ENCODE assay signal across 11 cellular contexts in genomic region chr22:29912605-29913398, GRCh38. TPM values are rescaled to one million over a fixed set of nuclear protein-coding genes. Genes with fewer than 3 reads are reported as not detected.
DNase-seq lines count a peak whose midpoint lies in the region; ATAC-seq and TF ChIP-seq lines count a peak whose summit lies in the region.
"Had no signal": no experiment of that assay in that cellular context is flagged by ENCODE, and none has a peak within 500 bp of the region (broad histone marks: within the 10 kb centered on the region; RNA-seq: fewer than 3 reads in every experiment).

No MANE protein-coding gene starts in this region.

- H2AFZ ChIP-seq in GM23248: no peak overlapping the region

- peaks cover 57% of the 10 kb centered on the region for H3F3A ChIP-seq in GM23248 (ENCODE audit: insufficient read depth)

- peak overlapping the region; percentile 66 for H3K27ac ChIP-seq in GM23248

- intact Hi-C loops in left ventricle myocardium superior (cut with micrococcal nuclease): no loop called here

- peaks cover 30% of the 10 kb centered on the region for H4K20me1 ChIP-seq in GM23248 (ENCODE audit: insufficient read depth)

- H3K4me3 ChIP-seq in GM23248 (no peak overlapping the region), astrocyte of the cerebellum (ENCODE audit: low read depth, low read length) (no peak overlapping the region)

- H3K4me2 ChIP-seq in GM23248 (ENCODE audit: unreplicated experiment): peak overlapping the region; percentile 83

- H3K9me2 ChIP-seq in GM23248 (ENCODE audit: insufficient read depth): no peaks in the 10 kb centered on the region

- no peaks in the 10 kb centered on the region for H3K36me3 ChIP-seq in GM23248 (ENCODE audit: low read depth)

- H3K79me2 ChIP-seq in GM23248 (ENCODE audit: insufficient read depth): peaks cover 83% of the 10 kb centered on the region

- WGBS in GM23248 (ENCODE audit: low coverage in 1 of 2, low lambda C conversion rate in 2 of 2, missing lambda C conversion rate in 2 of 2), 2 experiments: 64% methylated on average over 5 of the region's 5 CpGs

- no peak overlapping the region for H3K9ac ChIP-seq in GM23248

- no peak for TF ChIP-seq CTCF in astrocyte of the cerebellum (IDR thresholded peaks at IDR 0.05; ENCODE audit: low read depth, low read length, missing control alignments)

- peak; percentile 85 for DNase-seq in GM23248
- DNase-seq in astrocyte of the cerebellum (ENCODE audit: low read depth): peak; percentile 96
- DNase-seq in left ventricle myocardium superior: no peak
- peak; percentile 69 for DNase-seq in smooth muscle cell of the brain vasculature (ENCODE audit: low read depth, low spot score)
- DNase-seq in NCI-H2107 treated with DMSO at 0.1 percent for 48 hours (lab: John Stamatoyannopoulos, UW; ENCODE audit: unreplicated experiment): no peak
- DNase-seq in effector CD8-positive, alpha-beta T cell (lab: John Stamatoyannopoulos, UW): no peak
- DNase-seq: activated CD8-positive, alpha-beta memory T cell treated with anti-CD3 and anti-CD28 coated beads, Interleukin-2, amount 50 U/mL, for 48 hours; stimulated activated CD4-positive, alpha-beta T cell treated with anti-CD3 and anti-CD28 coated beads, Interleukin-4, amount 100 ng/mL, for 4 hours; T-cell had no signal

- no peak for TF ChIP-seq POLR2A in GM18505 (IDR thresholded peaks at IDR 0.05; ENCODE audit: borderline replicate concordance, extremely low read depth, insufficient read depth, insufficient read length)

- ATAC-seq in left ventricle myocardium superior: peak; percentile 69
- ATAC-seq in GM18867 (IDR thresholded peaks at IDR 0.05; ENCODE audit: unreplicated experiment): no peak
- ATAC-seq in GM18505 (IDR thresholded peaks at IDR 0.05; ENCODE audit: unreplicated experiment): no peak
- ATAC-seq: T-cell had no signal

- in situ Hi-C loops in GM23248 (cut with MboI) (no loop called here), astrocyte of the cerebellum (cut with HindIII; ENCODE audit: low sequenced_read_pairs) (no loop called here)

- H3K27me3 ChIP-seq in GM23248 (replicated peaks; ENCODE audit: insufficient read depth): no peaks in the 10 kb centered on the region

- no peaks in the 10 kb centered on the region for H3K9me3 ChIP-seq in GM23248 (ENCODE audit: low read depth)

- H3K4me1 ChIP-seq in GM23248 (ENCODE audit: insufficient read depth): peaks cover 60% of the 10 kb centered on the region

RNA-seq across cellular contexts. Expression of gene MTMR3, which starts 29.8 kb away (rescaled TPM):
- 22.2 and 50.3 TPM in 2 replicates for total RNA-seq in GM23248 (2014; rRNA removed; shearing (Covaris generic))
- polyA plus RNA-seq in GM23248 (2016; fragmentation: Nextera tagmentation; extraction: Ambion mirVana): 10.4 and 12.6 TPM in 2 replicates
- 23.6 TPM for total RNA-seq in left ventricle myocardium superior

Comparison
In these comparisons a context has a peak if more than half of its experiments do, and no peak if none do; other contexts are left out.
1. DNase-seq: peak in GM23248 (single experiment), astrocyte of the cerebellum (single experiment) and smooth muscle cell of the brain vasculature (single experiment); none in left ventricle myocardium superior (single experiment), NCI-H2107 treated with DMSO at 0.1 percent for 48 hours (single experiment) and effector CD8-positive, alpha-beta T cell (single experiment).